Comparison of ENCODE assay signal across 1 cellular context in the genomic region with DNA sequence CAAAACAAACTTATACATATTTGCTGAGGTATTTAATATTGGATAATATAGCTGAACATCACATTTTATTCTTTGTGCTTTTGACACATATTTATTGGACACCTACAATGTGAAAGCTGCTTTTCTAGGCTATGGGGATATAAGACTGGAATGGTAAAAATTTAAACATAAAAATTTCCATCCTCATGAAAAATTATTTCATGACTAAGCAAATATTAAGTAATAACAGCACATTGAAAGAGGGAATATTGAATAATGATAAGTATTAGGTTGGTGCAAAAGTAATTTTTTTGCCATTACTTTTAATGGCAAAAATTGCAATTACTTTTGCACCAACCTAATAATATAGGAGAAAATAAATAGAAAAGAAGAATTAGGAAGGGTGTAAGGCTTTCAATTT.
TF ChIP-seq lines count a peak whose summit lies in the region.

No MANE protein-coding gene starts in this region.

TF ChIP-seq in HepG2, 621 proteins besides CTCF, POLR2A, EP300 and RAD21 (continued from another document):
- TF ChIP-seq, protein P1, sequence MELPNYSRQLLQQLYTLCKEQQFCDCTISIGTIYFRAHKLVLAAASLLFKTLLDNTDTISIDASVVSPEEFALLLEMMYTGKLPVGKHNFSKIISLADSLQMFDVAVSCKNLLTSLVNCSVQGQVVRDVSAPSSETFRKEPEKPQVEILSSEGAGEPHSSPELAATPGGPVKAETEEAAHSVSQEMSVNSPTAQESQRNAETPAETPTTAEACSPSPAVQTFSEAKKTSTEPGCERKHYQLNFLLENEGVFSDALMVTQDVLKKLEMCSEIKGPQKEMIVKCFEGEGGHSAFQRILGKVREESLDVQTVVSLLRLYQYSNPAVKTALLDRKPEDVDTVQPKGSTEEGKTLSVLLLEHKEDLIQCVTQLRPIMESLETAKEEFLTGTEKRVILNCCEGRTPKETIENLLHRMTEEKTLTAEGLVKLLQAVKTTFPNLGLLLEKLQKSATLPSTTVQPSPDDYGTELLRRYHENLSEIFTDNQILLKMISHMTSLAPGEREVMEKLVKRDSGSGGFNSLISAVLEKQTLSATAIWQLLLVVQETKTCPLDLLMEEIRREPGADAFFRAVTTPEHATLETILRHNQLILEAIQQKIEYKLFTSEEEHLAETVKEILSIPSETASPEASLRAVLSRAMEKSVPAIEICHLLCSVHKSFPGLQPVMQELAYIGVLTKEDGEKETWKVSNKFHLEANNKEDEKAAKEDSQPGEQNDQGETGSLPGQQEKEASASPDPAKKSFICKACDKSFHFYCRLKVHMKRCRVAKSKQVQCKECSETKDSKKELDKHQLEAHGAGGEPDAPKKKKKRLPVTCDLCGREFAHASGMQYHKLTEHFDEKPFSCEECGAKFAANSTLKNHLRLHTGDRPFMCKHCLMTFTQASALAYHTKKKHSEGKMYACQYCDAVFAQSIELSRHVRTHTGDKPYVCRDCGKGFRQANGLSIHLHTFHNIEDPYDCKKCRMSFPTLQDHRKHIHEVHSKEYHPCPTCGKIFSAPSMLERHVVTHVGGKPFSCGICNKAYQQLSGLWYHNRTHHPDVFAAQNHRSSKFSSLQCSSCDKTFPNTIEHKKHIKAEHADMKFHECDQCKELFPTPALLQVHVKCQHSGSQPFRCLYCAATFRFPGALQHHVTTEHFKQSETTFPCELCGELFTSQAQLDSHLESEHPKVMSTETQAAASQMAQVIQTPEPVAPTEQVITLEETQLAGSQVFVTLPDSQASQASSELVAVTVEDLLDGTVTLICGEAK (IDR thresholded peaks at IDR 0.05): peak; percentile 1; the same call in 1 of the 2 replicates
- TF ChIP-seq, protein P1 (CRISPR knock-in tag; IDR thresholded peaks at IDR 0.05): no peak
- TF ChIP-seq MAFK (conservative IDR thresholded peaks at IDR 0.05 in 1 of 2, IDR thresholded peaks at IDR 0.05 in 1 of 2; ENCODE audit: low read length in 2 of 2) (peak; percentile 80 to 89), ZNF572 (CRISPR knock-in tag; IDR thresholded peaks at IDR 0.05) (no peak), ZFP37 (CRISPR knock-in tag; IDR thresholded peaks at IDR 0.05; ENCODE audit: borderline replicate concordance) (no peak), NFE2L2 (IDR thresholded peaks at IDR 0.05; ENCODE audit: low read length) (peak; percentile 44; the same call in 1 of the 2 replicates), ZNF777 (CRISPR knock-in tag; IDR thresholded peaks at IDR 0.05) (no peak), HMGXB4 (CRISPR knock-in tag; IDR thresholded peaks at IDR 0.05; ENCODE audit: borderline replicate concordance in 1 of 2, low read depth in 1 of 2) (no peak), CHD4 (IDR thresholded peaks at IDR 0.05; ENCODE audit: borderline replicate concordance, low read length) (no peak)
